ENCODE assay signal across 22 cellular contexts in the genomic region with DNA sequence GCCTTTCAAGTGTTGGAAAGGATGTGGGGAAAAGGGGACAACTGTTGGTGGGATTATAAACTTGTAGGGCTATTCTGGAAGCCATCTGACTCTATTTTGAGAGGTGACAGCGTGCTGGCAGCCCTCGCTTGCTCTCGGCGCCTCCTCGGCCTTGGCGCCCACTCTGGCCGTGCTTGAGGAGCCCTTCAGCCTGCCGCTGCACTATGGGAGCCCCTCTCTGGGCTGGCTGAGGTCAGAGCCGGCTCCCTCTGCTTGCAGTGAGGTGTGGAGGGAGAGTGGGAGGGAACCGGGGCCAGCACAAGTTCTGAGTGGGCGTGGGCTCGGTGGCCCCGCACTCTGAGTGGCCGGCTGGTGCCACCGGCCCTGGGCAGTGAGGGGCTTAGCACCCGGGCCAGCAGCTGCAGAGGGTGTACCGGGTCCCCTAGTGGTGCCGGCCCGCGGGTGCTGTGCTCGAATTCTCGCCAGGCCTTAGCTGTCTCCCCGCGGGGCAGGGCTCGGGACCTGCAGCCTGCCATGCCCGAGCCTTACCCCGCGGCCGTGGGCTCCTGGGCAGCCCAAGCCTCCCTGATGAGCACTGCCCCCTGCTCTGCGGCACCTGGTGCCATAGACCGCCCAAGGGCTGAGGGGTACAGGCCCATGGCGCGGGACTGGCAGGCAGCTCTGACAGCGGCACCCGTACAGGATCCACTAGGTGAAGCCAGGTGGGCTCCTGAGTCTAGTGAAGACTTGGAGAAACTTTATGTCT.
"Had no signal": no experiment of that assay in that cellular context is flagged by ENCODE, and none has a peak within 500 bp of the region (broad histone marks: within the 10 kb centered on the region; RNA-seq: fewer than 3 reads in every experiment).

No MANE protein-coding gene starts in this region.

- ATAC-seq: effector memory CD8-positive, alpha-beta T cell; esophagus mucosa; gastrocnemius medialis; heart right ventricle; left cardiac atrium; left lung; left ventricle myocardium superior; lower lobe of right lung had no signal

- H3K36me3 ChIP-seq: colonic mucosa, esophagus squamous epithelium, gastrocnemius medialis, heart right ventricle, left lung, lower lobe of right lung had no signal

- H3K4me3 ChIP-seq: colonic mucosa, esophagus squamous epithelium, gastrocnemius medialis, heart right ventricle, left lung, lower lobe of right lung had no signal

- H3K9me3 ChIP-seq: colonic mucosa, esophagus squamous epithelium, gastrocnemius medialis, heart right ventricle, left lung, lower lobe of right lung had no signal

- H3K27ac ChIP-seq: colonic mucosa, epithelial cell of prostate, esophagus squamous epithelium, gastrocnemius medialis, heart right ventricle, left lung, lower lobe of right lung had no signal

- H3K27me3 ChIP-seq: colonic mucosa, esophagus squamous epithelium, gastrocnemius medialis, heart right ventricle, left lung had no signal

- DNase-seq: colonic mucosa; cortex of kidney; effector CD8-positive, alpha-beta T cell; effector memory CD8-positive, alpha-beta T cell; endodermal cell; erythroblast; esophagus squamous epithelium; foreskin fibroblast; foreskin melanocyte; gastrocnemius medialis; glutamatergic neuron; head of caudate nucleus; heart right ventricle; hippocampal formation; left cardiac atrium; left lung; left ventricle myocardium superior; lower lobe of right lung; mesendoderm; midbrain had no signal
